8 cellular contexts compared by ENCODE assay signal in the genomic region with DNA sequence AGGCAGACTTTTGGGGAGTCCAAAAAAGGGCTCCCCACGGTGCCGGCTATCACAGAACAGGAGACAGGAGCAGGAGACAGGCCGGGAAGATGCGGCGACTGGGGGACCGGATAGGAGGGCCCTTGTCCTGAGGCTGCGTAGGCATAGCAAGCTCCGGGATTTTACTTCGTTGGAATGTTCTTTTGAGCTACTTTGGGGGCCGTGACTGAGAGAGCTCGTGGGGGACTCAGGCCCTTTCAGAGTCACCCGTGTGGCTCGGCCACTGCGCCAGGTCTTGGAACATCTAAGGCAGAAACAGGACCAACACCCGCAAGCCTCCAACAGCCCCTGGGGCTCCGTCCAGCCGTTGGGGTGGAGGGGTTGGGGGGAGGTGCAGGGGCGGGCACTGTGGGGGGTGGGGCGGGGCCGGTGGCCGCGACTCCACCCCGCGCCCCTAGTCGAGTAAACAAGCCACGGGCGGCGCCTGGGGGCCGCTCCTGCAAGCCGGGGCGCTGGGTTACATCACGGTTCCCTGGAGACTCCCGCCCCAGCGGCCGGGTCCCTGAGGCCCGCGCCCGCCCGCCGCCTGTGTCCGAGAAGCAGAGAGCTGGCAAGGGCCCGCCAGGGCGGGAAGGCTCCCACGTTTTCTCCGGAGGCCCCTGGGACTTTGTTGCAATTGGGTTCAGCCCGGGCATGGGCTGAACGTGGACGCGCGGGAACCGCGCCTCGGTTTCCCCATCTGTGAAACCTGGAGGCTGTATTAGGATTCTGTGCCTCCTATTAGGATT. TPM values are rescaled to one million over a fixed set of nuclear protein-coding genes. Genes with fewer than 3 reads are reported as not detected.
DNase-seq lines count a peak whose midpoint lies in the region; ATAC-seq, FAIRE-seq and TF ChIP-seq lines count a peak whose summit lies in the region.

No MANE protein-coding gene starts in this region.

- H3K4me3 ChIP-seq in A549 (no peak overlapping the region), H1 (ENCODE audit: extremely low read depth in 1 of 4, insufficient read depth in 2 of 4, low read depth in 3 of 4, low read length in 4 of 4) (peak overlapping the region; percentile 12 to 57 (median 24); a peak in 6 of 8 replicates)
- no peak overlapping the region for H3K4me3 ChIP-seq in CD4-positive, alpha-beta memory T cell (ENCODE audit: low read length in 2 of 2)

- peak overlapping the region; percentile 86 for H2BK12ac ChIP-seq in H1 (ENCODE audit: low read depth, low read length)

- 0 out of 2 replicates have a peak overlapping the region, but pooled peaks have one; percentile 2 for H2BK20ac ChIP-seq in H1 (ENCODE audit: low read length)

- intact Hi-C loops in CD4-positive, alpha-beta memory T cell (cut with micrococcal nuclease) = no loop called here

- H4K5ac ChIP-seq in H1 (ENCODE audit: insufficient read length, low read depth, low read length) = no peak overlapping the region

- no peak overlapping the region for H2AK5ac ChIP-seq in H1 (ENCODE audit: low read depth, low read length)

- no peak overlapping the region for H4K91ac ChIP-seq in H1 (replicated peaks; ENCODE audit: insufficient read length, low read length)

- CTCF ChIA-PET in A549 (lab: Yijun Ruan, JAX) = interaction anchor here (0.6 to 2.2 kb wide), 6 partner anchors 10 to 71 kb away, joined by 3 to 6 read pairs (median 3); no protein-coding TSS in a partner anchor
- CTCF ChIA-PET in H1 (lab: Charles Lee; ENCODE audit: partially characterized antibody) = interaction anchor here (1.1 to 1.3 kb wide), 3 partner anchors 12 to 135 kb away, joined by 3 to 5 read pairs (median 5); no protein-coding TSS in a partner anchor
- CTCF ChIA-PET in CD4-positive, alpha-beta memory T cell (lab: Charles Lee; ENCODE audit: partially characterized antibody) = no interaction called here

- no peak overlapping the region for H3K27ac Mint-ChIP-seq in naive B cell
- H3K27ac Mint-ChIP-seq in CD4-positive, alpha-beta memory T cell = no peak overlapping the region

- H3K36me3 Mint-ChIP-seq in naive B cell = no peaks in the 10 kb centered on the region
- H3K36me3 Mint-ChIP-seq in CD4-positive, alpha-beta memory T cell = no peaks in the 10 kb centered on the region

- peak overlapping the region; percentile 76 to 79; a peak in 4 of 6 replicates for H3K27ac ChIP-seq in A549
- H3K27ac ChIP-seq in H1 (ENCODE audit: low read depth, low read length) = no peak overlapping the region
- no peak overlapping the region for H3K27ac ChIP-seq in CD4-positive, alpha-beta memory T cell (ENCODE audit: low read depth, low read length)

- POLR2A ChIA-PET in A549 (lab: Yijun Ruan, JAX) (no interaction called here), H1 (lab: Charles Lee; ENCODE audit: partially characterized antibody) (interaction anchor here (1.2 to 3.7 kb wide), 6 partner anchors 13 to 142 kb away, joined by 3 to 13 read pairs (median 4); a partner anchor contains a TSS)
- POLR2A ChIA-PET in CD4-positive, alpha-beta memory T cell (lab: Charles Lee; ENCODE audit: partially characterized antibody) = no interaction called here

- peak overlapping the region; percentile 88; the same call in 1 of the 2 replicates for H2BK15ac ChIP-seq in H1 (ENCODE audit: low read length)

- FAIRE-seq in A549 (lab: Jason Lieb, UNC) (no peak), H1 (lab: Jason Lieb, UNC) (no peak), RCC 7860 (lab: Jason Lieb, UNC) (no peak)

- peak overlapping the region in 6 of 8 donors; percentile 20 to 75 (median 45) for H3K4me3 Mint-ChIP-seq in naive B cell
- peak overlapping the region in 1 of 8 donors; percentile 25 for H3K4me3 Mint-ChIP-seq in CD4-positive, alpha-beta memory T cell

- no peaks in the 10 kb centered on the region for H3K79me2 ChIP-seq in H1 (ENCODE audit: control insufficient read depth in 1 of 2, insufficient read depth in 2 of 2, low read length in 2 of 2)

- no peaks in the 10 kb centered on the region for H3K79me1 ChIP-seq in H1 (ENCODE audit: low read depth, low read length)

- no peak overlapping the region for H3K23ac ChIP-seq in H1 (ENCODE audit: insufficient read length)

- H3K27me3 Mint-ChIP-seq in naive B cell = peaks cover 46 to 64% (median 63%) of the 10 kb centered on the region in 3 donors
- peaks cover 19 to 23% of the 10 kb centered on the region in 2 donors for H3K27me3 Mint-ChIP-seq in CD4-positive, alpha-beta memory T cell

- no peak overlapping the region for H3K56ac ChIP-seq in H1 (replicated peaks; ENCODE audit: insufficient read length, low read depth, low read length)

- DNase-seq in A549 (ENCODE audit: low read depth in 1 of 2, low spot score in 1 of 2) (no peak), HuH-7.5 (ENCODE audit: low spot score) (peak; percentile 81), H1 (ENCODE audit: low read depth in 1 of 2, low spot score in 2 of 2) (peak in 1 of 2 experiments; percentile 72), naive B cell (no peak), NCI-H2107 treated with DMSO at 0.1 percent for 48 hours (lab: John Stamatoyannopoulos, UW; ENCODE audit: unreplicated experiment) (no peak), RCC 7860 (ENCODE audit: low spot score) (no peak)
- DNase-seq in CD4-positive, alpha-beta memory T cell = no peak

- 0 out of 2 replicates have a peak overlapping the region, but pooled peaks have one; percentile 26 for H2BK5ac ChIP-seq in H1 (ENCODE audit: low read depth, low read length)

- no peak overlapping the region for H3K14ac ChIP-seq in H1 (ENCODE audit: insufficient read length)

- H3K18ac ChIP-seq in H1 (ENCODE audit: extremely low read depth, low read length) = peak overlapping the region; percentile 83

- H3K4me1 Mint-ChIP-seq in naive B cell = peaks cover 4 to 14% (median 10%) of the 10 kb centered on the region in 3 donors
- peaks cover 0 to 10% (median 4%) of the 10 kb centered on the region in 4 donors for H3K4me1 Mint-ChIP-seq in CD4-positive, alpha-beta memory T cell

- H3K4me2 ChIP-seq in A549 (no peak overlapping the region), H1 (ENCODE audit: insufficient read depth in 1 of 2, low read depth in 2 of 2, low read length in 2 of 2) (peak overlapping the region; percentile 62 to 63)

- H2AFZ ChIP-seq in H1 (ENCODE audit: low read length) = peak overlapping the region; percentile 75

- H3K4me1 ChIP-seq in A549 (peaks cover 54% of the 10 kb centered on the region), H1 (replicated peaks in 1 of 4; ENCODE audit: control insufficient read depth in 3 of 4, insufficient read depth in 4 of 4, low read length in 3 of 4) (peaks cover 4 to 25% (median 19%) of the 10 kb centered on the region in 4 experiments)
- H3K4me1 ChIP-seq in CD4-positive, alpha-beta memory T cell (ENCODE audit: insufficient read depth, low read length) = peaks cover 7% of the 10 kb centered on the region

- no peak overlapping the region for H3K4ac ChIP-seq in H1 (replicated peaks; ENCODE audit: insufficient read length, low read depth, low read length)

- no peaks in the 10 kb centered on the region for H3K9me3 Mint-ChIP-seq in naive B cell
- H3K9me3 Mint-ChIP-seq in CD4-positive, alpha-beta memory T cell = no peaks in the 10 kb centered on the region

- no peaks in the 10 kb centered on the region; the same call in 1 of the 2 replicates for H3K23me2 ChIP-seq in H1 (ENCODE audit: low read depth, low read length)

- H3K9me3 ChIP-seq in A549 (no peaks in the 10 kb centered on the region), H1 (ENCODE audit: insufficient read depth in 2 of 2, low read depth in 1 of 2, low read length in 1 of 2) (no peaks in the 10 kb centered on the region)
- H3K9me3 ChIP-seq in CD4-positive, alpha-beta memory T cell (ENCODE audit: control insufficient read depth in 1 of 2, low read length in 2 of 2) = no peaks in the 10 kb centered on the region

- no peak overlapping the region for H2BK120ac ChIP-seq in H1 (replicated peaks; ENCODE audit: low read depth, low read length)

- whole genome bisulfite sequencing in A549 (ENCODE audit: missing lambda C conversion rate) = 90% methylated on average over 39 of the region's 53 CpGs
- WGBS in H1 (ENCODE audit: extremely low coverage in 1 of 2, insufficient coverage in 1 of 2, insufficient read length in 1 of 2, insufficient replicate concordance in 2 of 2, low coverage in 1 of 2, low lambda C conversion rate in 2 of 2, missing lambda C conversion rate in 1 of 2), 2 experiments = 6% methylated on average over 46 of the region's 53 CpGs; no CpG with 5 or more reads in 1 of the 2 experiments

- TF ChIP-seq EP300 in A549 (IDR thresholded peaks at IDR 0.05) = no peak
- TF ChIP-seq EP300 in H1 (IDR thresholded peaks at IDR 0.05; ENCODE audit: borderline replicate concordance in 1 of 2, low read depth in 2 of 2, low read length in 2 of 2) = no peak

- TF ChIP-seq RAD21 in A549 (conservative IDR thresholded peaks at IDR 0.05 in 1 of 2, IDR thresholded peaks at IDR 0.05 in 1 of 2) = no peak
- 0 out of 4 replicates have a peak, but pooled peaks of 1 of the 2 experiments have one; percentile 1 for TF ChIP-seq RAD21 in H1 (IDR thresholded peaks at IDR 0.05 in 1 of 2, conservative IDR thresholded peaks at IDR 0.05 in 1 of 2; ENCODE audit: low read depth in 2 of 2, low read length in 2 of 2)

- H4K20me1 ChIP-seq in H1 (replicated peaks in 1 of 2; ENCODE audit: control insufficient read depth in 1 of 2, insufficient read depth in 2 of 2, low read length in 2 of 2) = no peaks in the 10 kb centered on the region

- TF ChIP-seq CTCF in A549 (IDR thresholded peaks at IDR 0.05) (no peak), H1 (IDR thresholded peaks at IDR 0.05; ENCODE audit: control extremely low read depth in 1 of 3, insufficient read depth in 1 of 3, low read depth in 1 of 3, low read length in 3 of 3) (no peak; a peak in 1 of 4 replicates)

- TF ChIP-seq POLR2A in A549 (IDR thresholded peaks at IDR 0.05; ENCODE audit: low read length) (no peak), H1 (IDR thresholded peaks at IDR 0.05; ENCODE audit: control extremely low read depth in 1 of 2, low read depth in 2 of 2, low read length in 2 of 2) (no peak)

- ATAC-seq in A549 = no peak
- peak; percentile 52 to 55 for ATAC-seq in naive B cell (ENCODE audit: low read depth in 2 of 2)
- no peak for ATAC-seq in HG03039 (IDR thresholded peaks at IDR 0.05; ENCODE audit: unreplicated experiment)

- no peak overlapping the region for H3K9ac ChIP-seq in H1 (replicated peaks in 1 of 4; ENCODE audit: extremely low read depth in 1 of 4, low read depth in 3 of 4, low read length in 3 of 4)

- H3K36me3 ChIP-seq in H1 (ENCODE audit: control insufficient read depth in 2 of 4, insufficient read depth in 4 of 4, low read length in 3 of 4) = no peaks in the 10 kb centered on the region
- no peaks in the 10 kb centered on the region for H3K36me3 ChIP-seq in CD4-positive, alpha-beta memory T cell (ENCODE audit: insufficient read depth, low read length)

- H3K27me3 ChIP-seq in H1 (replicated peaks in 1 of 4; ENCODE audit: control insufficient read depth in 3 of 4, extremely low read depth in 1 of 4, insufficient read depth in 3 of 4, low read length in 3 of 4) = peaks cover 0 to 16% (median 7%) of the 10 kb centered on the region in 4 experiments; a peak in 4 of 7 replicates
- H3K27me3 ChIP-seq in CD4-positive, alpha-beta memory T cell (ENCODE audit: insufficient read depth, low read length) = no peaks in the 10 kb centered on the region

- peak overlapping the region; percentile 88; the same call in 1 of the 2 replicates for H4K8ac ChIP-seq in H1 (ENCODE audit: extremely low read depth, insufficient read depth, low read length)

RNA-seq across cellular contexts. Expression of a gene that starts 23.3 kb away (rescaled TPM):
- polyA plus RNA-seq in A549 (2011; rRNA removed) (5.7 and 8.8 TPM in 2 replicates), A549 (2017; fragmentation: RNase III; extraction: RNeasy Plus Mini Kit Qiagen cat#74134 plus additional on column Dnase treatment) (14.7 to 16.7 TPM (median 15.1 TPM) in 3 replicates), H1 (2011; rRNA removed) (13.8 and 18.9 TPM in 2 replicates), naive B cell (ENCODE audit: low read depth in 6 of 6) (1 to 10 TPM in 4 of 6 donors, under 1 TPM in 2; 0.40 to 3.6 (median 1.4) TPM)
- 9.8 and 14.9 TPM in 2 replicates for polyA plus RNA-seq in A549 (2012; cell fraction: cytosol; rRNA removed)
- 23.5 and 28.0 TPM in 2 replicates for polyA plus RNA-seq in A549 (2012; cell fraction: nucleus; rRNA removed)
- 17.5 and 20.4 TPM in 2 replicates for polyA minus RNA-seq in A549 (2011; rRNA and poly(A)+ RNA removed)
- 35.6 and 38.5 TPM in 2 replicates for total RNA-seq in H1 (2021; fragmentation: NEBNext Ultra II Directional; extraction: Animal tissue kit (Norgen Biotek cat#: 25700))
- 5.7 TPM for polyA plus RNA-seq in H1 (2011; cell fraction: cytosol; rRNA removed)
- polyA plus RNA-seq in H1 (2011; cell fraction: nucleus; rRNA removed) = 15.1 TPM
- polyA plus RNA-seq in H1 (2012, experiment 1 of 2) = 17.6 to 27.7 TPM (median 24.3 TPM) in 4 replicates
- polyA plus RNA-seq in H1 (2012, experiment 2 of 2) = 24.9 TPM
- 23.9 TPM for polyA plus RNA-seq in H1 (2013, experiment 1 of 2)
- polyA plus RNA-seq in H1 (2013, experiment 2 of 2) = 24.3 TPM
- polyA minus RNA-seq in H1 (2011; rRNA and poly(A)+ RNA removed) = 14.5 and 15.8 TPM in 2 replicates
- polyA minus RNA-seq in H1 (2011; cell fraction: cytosol; rRNA and poly(A)+ RNA removed) = 23.3 TPM
- polyA minus RNA-seq in H1 (2011; cell fraction: nucleus; rRNA and poly(A)+ RNA removed) = 21.6 TPM
- 10 to 100 TPM; 25.9 to 27.0 TPM for total RNA-seq in CD4-positive, alpha-beta memory T cell
- polyA plus RNA-seq in CD4-positive, alpha-beta memory T cell = 1 to 10 TPM in 1 of 2 donors, under 1 TPM in 1; 0.36 to 4.6 TPM

Comparison
In these comparisons a context has a peak if more than half of its experiments do, and no peak if none do; other contexts are left out.
1. ATAC-seq: peak in naive B cell (2 of 2); none in A549 (0 of 2) and HG03039 (single experiment).
2. H3K27ac ChIP-seq: peak in A549 (2 of 2); none in H1 (single experiment) and CD4-positive, alpha-beta memory T cell (single experiment).
3. H3K4me3 ChIP-seq: peak in H1 (4 of 4); none in A549 (single experiment) and CD4-positive, alpha-beta memory T cell (0 of 2).